Comparison of ENCODE assay signal across 22 cellular contexts in the genomic region with DNA sequence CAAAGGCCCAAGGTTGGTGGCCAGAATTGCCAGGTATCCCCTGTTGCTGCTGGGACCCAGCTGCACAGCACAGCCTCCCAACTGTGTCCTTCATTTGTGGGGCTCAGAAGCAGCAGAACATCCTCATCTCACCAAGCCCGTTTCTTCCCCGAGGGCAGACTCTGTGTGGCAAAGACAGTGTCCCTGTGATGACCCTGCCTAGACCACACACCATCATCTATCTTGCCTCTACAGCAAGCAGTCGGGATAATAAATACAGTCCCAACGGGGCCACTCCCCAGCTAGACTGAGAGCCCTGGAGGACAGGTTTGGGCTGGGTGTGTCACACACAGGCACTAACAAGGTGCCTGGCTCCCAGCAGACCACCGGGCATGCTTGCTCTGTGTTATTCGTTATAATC.
"Had no signal": no experiment of that assay in that cellular context is flagged by ENCODE, and none has a peak within 500 bp of the region (broad histone marks: within the 10 kb centered on the region; RNA-seq: fewer than 3 reads in every experiment).

No MANE protein-coding gene starts in this region.

- H3K27me3 ChIP-seq: adrenal gland, Peyer's patch, SJCRH30 had no signal

- H3K4me3 ChIP-seq: adrenal gland, Peyer's patch, SJCRH30 had no signal

- ATAC-seq: activated CD8-positive, alpha-beta T cell treated with anti-CD3 and anti-CD28 coated beads, Interleukin-2, amount 10 ng/mL, durations not matched to agents 7 days and 5 days; activated T-cell treated with anti-CD3 and anti-CD28 coated beads, Interleukin-2, amount 50 U/mL, for 4 hours; activated T-helper 17 cell treated with anti-CD3 and anti-CD28 coated beads, Interleukin-2, amount 50 U/mL, for 72 hours; WTC11 had no signal

- H3K4me1 ChIP-seq: adrenal gland, Peyer's patch, SJCRH30 had no signal

- H3K27ac ChIP-seq: adrenal gland, Peyer's patch, RWPE1, SJCRH30 had no signal

- DNase-seq: activated CD4-positive, alpha-beta T cell treated with anti-CD3 and anti-CD28 coated beads for 48 hours; activated CD4-positive, alpha-beta T cell treated with anti-CD3 and anti-CD28 coated beads, Interleukin-2, amount 50 U/mL, for 4 hours; activated CD4-positive, CD25-positive, alpha-beta regulatory T cell treated with anti-CD3 and anti-CD28 coated beads, Interleukin-2, amount 50 U/mL, for 72 hours; activated CD8-positive, alpha-beta T cell treated with anti-CD3 and anti-CD28 coated beads, Interleukin-2, amount 10 ng/mL, durations not matched to agents 7 days and 5 days; activated naive CD4-positive, alpha-beta T cell treated with anti-CD3 and anti-CD28 coated beads, Interleukin-2, amount 50 U/mL, for 16 hours; activated naive CD8-positive, alpha-beta T cell treated with anti-CD3 and anti-CD28 coated beads, Interleukin-2, amount 10 ng/mL, durations not matched to agents 7 days and 5 days; activated T-cell treated with anti-CD3 and anti-CD28 coated beads, Interleukin-2, amount 50 U/mL, for 4 hours; anterior cingulate cortex; MM.1S; NCI-H1105; NCI-H1436; NCI-H1694 treated with DMSO at 0.1 percent for 48 hours; NCI-H2029 treated with DMSO at 0.1 percent for 48 hours; NCI-H510A treated with DMSO at 0.1 percent for 48 hours; Right ventricle myocardium superior; T-helper 9 cell had no signal

- H3K36me3 ChIP-seq: adrenal gland, Peyer's patch, SJCRH30 had no signal

- H3K9me3 ChIP-seq: adrenal gland, Peyer's patch, SJCRH30 had no signal
